32 cellular contexts compared by ENCODE assay signal in genomic region chrX:71661919-71662318, GRCh38. TPM values are rescaled to one million over a fixed set of nuclear protein-coding genes. Genes with fewer than 3 reads are reported as not detected.
"Had no signal": no experiment of that assay in that cellular context is flagged by ENCODE, and none has a peak within 500 bp of the region (broad histone marks: within the 10 kb centered on the region; RNA-seq: fewer than 3 reads in every experiment).

No MANE protein-coding gene starts in this region.

- DNase-seq: activated CD4-positive, alpha-beta T cell treated with anti-CD3 and anti-CD28 coated beads for 36 hours; activated CD4-positive, alpha-beta T cell treated with anti-CD3 and anti-CD28 coated beads, Interleukin-2, amount 50 U/mL, for 4 hours; activated CD4-positive, CD25-positive, alpha-beta regulatory T cell; activated T-cell treated with anti-CD3 and anti-CD28 coated beads for 4 hours; activated T-cell treated with anti-CD3 and anti-CD28 coated beads, Interleukin-2, amount 50 U/mL, for 48 hours; aorta; NCI-H1092 treated with DMSO at 0.1 percent for 48 hours; NCI-H1417 treated with DMSO at 0.1 percent for 48 hours; NCI-H1694; NCI-H2029; NCI-H2107; NCI-H2171 treated with DMSO at 0.1 percent for 48 hours; NCI-H226; NCI-H526; NCI-H774; OCI-M1; RPMI8226 had no signal

- H3K4me3 Mint-ChIP-seq: activated naive CD4-positive, alpha-beta T cell treated with anti-CD3 and anti-CD28 coated beads, Interleukin-2, amount 10 ng/mL, durations not matched to agents 7 days and 5 days had no signal

- H3K4me3 ChIP-seq: breast epithelium, K562, SK-N-MC had no signal

- ATAC-seq: K562, Panc1, Right ventricle myocardium inferior had no signal

- H3K36me3 ChIP-seq: breast epithelium had no signal

- H3K27me3 Mint-ChIP-seq: activated CD4-positive, alpha-beta T cell treated with anti-CD3 and anti-CD28 coated beads for 36 hours; activated naive CD8-positive, alpha-beta T cell treated with anti-CD3 and anti-CD28 coated beads, Interleukin-2, amount 10 ng/mL, durations not matched to agents 7 days and 5 days; T-cell had no signal

- H3K27ac ChIP-seq: breast epithelium, SK-N-MC, VCaP had no signal

- H3K9me3 Mint-ChIP-seq: activated naive CD4-positive, alpha-beta T cell treated with anti-CD3 and anti-CD28 coated beads, Interleukin-2, amount 10 ng/mL, durations not matched to agents 7 days and 5 days; activated naive CD8-positive, alpha-beta T cell treated with anti-CD3 and anti-CD28 coated beads, Interleukin-2, amount 10 ng/mL, durations not matched to agents 7 days and 5 days; activated T-helper 2 cell treated with anti-CD3 and anti-CD28 coated beads, Interferon-gamma antibody, Interleukin-2, Interleukin-4, amounts not matched to agents 10 μg/mL and 5 μg/mL and 100 μg/mL, durations not matched to agents 14 hours and 24 hours and 36 hours; T-cell had no signal

- H3K27ac Mint-ChIP-seq: activated CD4-positive, alpha-beta T cell treated with anti-CD3 and anti-CD28 coated beads for 36 hours had no signal

- H3K36me3 Mint-ChIP-seq: activated naive CD4-positive, alpha-beta T cell treated with anti-CD3 and anti-CD28 coated beads, Interleukin-2, amount 10 ng/mL, durations not matched to agents 7 days and 5 days; activated naive CD8-positive, alpha-beta T cell treated with anti-CD3 and anti-CD28 coated beads, Interleukin-2, amount 10 ng/mL, durations not matched to agents 7 days and 5 days; T-cell had no signal

- H3K9me3 ChIP-seq: breast epithelium had no signal

- H3K4me1 ChIP-seq: breast epithelium had no signal

RNA-seq across cellular contexts. Expression of gene CXCR3, which starts 43.6 kb away (rescaled TPM):
- total RNA-seq: breast epithelium, chondrocyte, K562, LHCN-M2, MCF 10A, NCI-H460 had no signal

RNA-seq across cellular contexts. Expression of gene CXorf49, which starts 56.2 kb away (rescaled TPM):
- total RNA-seq: activated CD4-positive, alpha-beta T cell treated with anti-CD3 and anti-CD28 coated beads for 36 hours; activated naive CD8-positive, alpha-beta T cell treated with anti-CD3 and anti-CD28 coated beads, Interleukin-2, amount 10 ng/mL, durations not matched to agents 7 days and 5 days; activated T-helper 2 cell treated with anti-CD3 and anti-CD28 coated beads, Interferon-gamma antibody, Interleukin-2, Interleukin-4, amounts not matched to agents 10 μg/mL and 5 μg/mL and 100 μg/mL, durations not matched to agents 14 hours and 24 hours and 36 hours; aorta; breast epithelium; chondrocyte; K562; LHCN-M2; MCF 10A; NCI-H460; Right ventricle myocardium inferior; T-cell; T-helper 2 cell treated with Interferon-gamma antibody and Interleukin-4, amounts not matched to agents 100 ng/mL and 5 ng/mL, for 36 hours had no signal
